8 cellular contexts compared by ENCODE assay signal in the genomic region with DNA sequence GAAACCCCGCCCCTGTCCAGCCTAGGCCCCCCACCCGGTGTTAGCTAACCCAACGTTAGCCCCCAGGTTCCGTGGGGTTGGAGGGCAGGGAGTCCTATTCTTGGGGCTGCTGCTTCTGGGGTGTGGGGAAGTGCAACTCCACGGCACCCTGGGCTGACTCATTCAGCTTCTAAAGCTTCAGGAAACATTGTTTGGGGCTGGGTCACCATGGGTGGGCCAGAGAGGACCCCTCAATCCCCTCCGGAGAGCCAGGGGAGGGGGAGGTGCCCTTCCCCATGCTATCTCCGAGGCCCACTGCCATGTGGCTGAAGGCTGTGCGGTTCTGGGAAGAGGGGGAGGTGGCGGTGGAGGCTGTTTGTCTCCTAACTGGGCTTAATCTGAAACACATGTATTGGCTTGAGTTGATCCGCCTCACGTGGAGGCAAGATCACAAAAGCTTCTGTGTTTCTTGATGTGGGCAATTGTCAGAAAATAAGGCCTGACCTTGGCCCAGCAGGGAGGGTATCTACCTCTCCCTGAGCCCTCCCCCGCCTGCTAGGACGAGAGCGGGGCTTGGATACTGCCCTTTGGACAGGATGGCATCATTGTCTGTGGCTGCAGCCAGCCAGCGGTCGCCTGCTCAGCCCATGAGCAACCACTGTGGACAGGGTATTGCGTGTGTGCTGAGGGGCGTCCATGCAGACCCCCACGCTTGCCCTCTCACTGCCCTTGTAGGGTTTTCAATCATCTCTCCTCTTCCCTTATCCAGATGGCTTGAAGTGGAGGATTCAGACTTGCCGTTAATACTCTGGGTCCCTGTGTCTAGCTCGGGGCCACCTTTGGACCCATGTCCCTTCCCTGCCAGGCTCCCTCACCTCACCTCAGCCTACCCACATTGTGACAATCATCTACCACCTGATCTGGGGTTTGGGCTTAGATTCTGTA. TPM values are rescaled to one million over a fixed set of nuclear protein-coding genes. Genes with fewer than 3 reads are reported as not detected.
DNase-seq lines count a peak whose midpoint lies in the region; ATAC-seq and TF ChIP-seq lines count a peak whose summit lies in the region.

No MANE protein-coding gene starts in this region.

- TF ChIP-seq CTCF in RWPE1 (conservative IDR thresholded peaks at IDR 0.05; ENCODE audit: low read depth) (no peak), dorsolateral prefrontal cortex (IDR thresholded peaks at IDR 0.05 in 54 of 56, conservative IDR thresholded peaks at IDR 0.05 in 2 of 56; ENCODE audit: low read depth in 1 of 56, partially characterized antibody in 56 of 56) (no peak)

- no peaks in the 10 kb centered on the region for H3K27me3 ChIP-seq in dorsolateral prefrontal cortex
- H3K27me3 ChIP-seq in muscle layer of colon (ENCODE audit: control insufficient read depth in 1 of 2, insufficient read depth in 2 of 2, low read length in 2 of 2): peaks cover 0 to 3% of the 10 kb centered on the region in 2 donors

- POLR2A ChIA-PET in RWPE1 (lab: Yijun Ruan, JAX; ENCODE audit: low non-redundant PET): no interaction called here

- H3K4me1 ChIP-seq in ES-I3 (ENCODE audit: insufficient read depth, low read length) (peaks cover 28% of the 10 kb centered on the region), muscle layer of colon (ENCODE audit: insufficient read depth, low read length) (peaks cover 6% of the 10 kb centered on the region)

- ATAC-seq in GM19452 (IDR thresholded peaks at IDR 0.05; ENCODE audit: unreplicated experiment): no peak

- no peak for DNase-seq in RWPE1 (ENCODE audit: low spot score)
- no peak for DNase-seq in dorsolateral prefrontal cortex
- no peak for DNase-seq in NCI-H345 treated with DMSO at 0.1 percent for 48 hours (lab: John Stamatoyannopoulos, UW; ENCODE audit: unreplicated experiment)
- no peak for DNase-seq in inferior parietal cortex (ENCODE audit: extremely low spot score)
- no peak for DNase-seq in 8988T

- H3K9me3 ChIP-seq in ES-I3 (ENCODE audit: control insufficient read depth, insufficient read depth, low read length) (no peaks in the 10 kb centered on the region), muscle layer of colon (ENCODE audit: low read length) (no peaks in the 10 kb centered on the region)

- H3K27ac ChIP-seq in RWPE1 (peak overlapping the region; percentile 99), dorsolateral prefrontal cortex (peak overlapping the region in 54 of 59 donors; percentile 15 to 79 (median 57)), muscle layer of colon (ENCODE audit: low read depth, low read length) (peak overlapping the region; percentile 72)

- intact Hi-C loops in dorsolateral prefrontal cortex (cut with DNase I): no loop called here

- H3K36me3 ChIP-seq in ES-I3 (ENCODE audit: insufficient read depth, low read length) (no peaks in the 10 kb centered on the region), muscle layer of colon (ENCODE audit: insufficient read depth, low read length) (no peaks in the 10 kb centered on the region)

- CTCF ChIA-PET in RWPE1 (lab: Yijun Ruan, JAX): no interaction called here

- H3K4me3 ChIP-seq in dorsolateral prefrontal cortex (peak overlapping the region in 58 of 59 donors; percentile 2 to 64 (median 47)), muscle layer of colon (ENCODE audit: low read depth in 1 of 2, low read length in 2 of 2) (peak overlapping the region; percentile 6 to 11)

- H3K9ac ChIP-seq in ES-I3 (ENCODE audit: low read depth, low read length) (peak overlapping the region; percentile 38; the same call in 1 of the 2 replicates), muscle layer of colon (ENCODE audit: low read length) (peak overlapping the region; percentile 21)

RNA-seq across cellular contexts. Expression of gene SERPINF1, which starts 1.3 kb away (rescaled TPM):
- 100 to 1,000 TPM in 32 of 120 experiments, 10 to 100 TPM in 88; 32.7 to 130 (median 83.9) TPM for total RNA-seq in dorsolateral prefrontal cortex

RNA-seq across cellular contexts. Expression of gene SERPINF2, which starts 20.5 kb away (rescaled TPM):
- 1 to 10 TPM in 115 of 120 experiments, under 1 TPM in 5; 0.48 to 7.8 (median 2.1) TPM for total RNA-seq in dorsolateral prefrontal cortex

RNA-seq across cellular contexts. Expression of gene WDR81, which starts 38.7 kb away (rescaled TPM):
- total RNA-seq in dorsolateral prefrontal cortex: 10 to 100 TPM; 12.9 to 29.4 (median 19.8) TPM

RNA-seq across cellular contexts. Expression of gene TLCD2, which starts 53.0 kb away (rescaled TPM):
- total RNA-seq in dorsolateral prefrontal cortex: 1 to 10 TPM in 88 of 120 experiments, under 1 TPM in 32; 0.41 to 3.5 (median 1.3) TPM
